Comparison of ENCODE assay signal across 17 cellular contexts in the genomic region with DNA sequence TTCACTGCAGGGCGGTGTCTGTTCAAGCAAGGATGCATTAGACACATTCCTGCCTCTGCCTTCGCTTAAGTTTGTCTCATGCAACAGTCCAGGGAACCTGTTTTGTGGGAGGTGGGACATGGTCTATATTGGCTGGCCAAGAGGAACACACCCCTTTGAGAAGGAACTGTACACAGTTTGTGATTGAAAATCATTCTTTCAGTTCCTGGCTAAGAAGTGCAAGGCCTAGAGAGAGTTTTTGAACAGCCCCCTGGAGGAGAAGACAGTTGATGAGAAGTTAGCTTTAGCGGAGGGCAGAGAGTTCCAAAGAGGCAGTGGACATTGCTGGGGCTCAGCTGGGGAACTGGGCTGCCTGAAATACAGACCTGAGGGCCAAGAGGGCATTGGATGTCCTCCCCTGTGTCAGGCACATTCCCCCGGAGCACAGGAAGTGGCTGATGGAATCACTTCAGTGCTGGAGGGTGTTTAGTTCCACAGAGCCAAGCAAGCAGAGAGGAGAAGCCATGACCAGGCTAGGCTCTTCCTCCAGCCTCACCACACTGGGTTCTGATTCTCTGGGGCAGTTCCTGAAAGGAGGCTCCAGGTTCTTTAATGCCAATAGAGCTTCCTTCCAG.
DNase-seq lines count a peak whose midpoint lies in the region; ATAC-seq and TF ChIP-seq lines count a peak whose summit lies in the region.
"Had no signal": no experiment of that assay in that cellular context is flagged by ENCODE, and none has a peak within 500 bp of the region (broad histone marks: within the 10 kb centered on the region; RNA-seq: fewer than 3 reads in every experiment).

No MANE protein-coding gene starts in this region.

- H3K27ac ChIP-seq in left ventricle myocardium inferior (replicated peaks) (peak overlapping the region; percentile 45), heart left ventricle (peak overlapping the region in 1 of 12 donors; percentile 4), MM.1S (ENCODE audit: low read length) (peak overlapping the region; percentile 70; the same call in 1 of the 2 replicates), stomach smooth muscle (ENCODE audit: low read length) (peak overlapping the region; percentile 37)
- H3K27ac ChIP-seq: left lung, neutrophil had no signal

- H3K4me1 ChIP-seq in left ventricle myocardium inferior (peaks cover 73% of the 10 kb centered on the region), heart left ventricle (peaks cover 0 to 65% (median 38%) of the 10 kb centered on the region in 12 donors), MM.1S (ENCODE audit: low read length) (peaks cover 35% of the 10 kb centered on the region), stomach smooth muscle (ENCODE audit: control insufficient read depth, insufficient read depth, low read length) (peaks cover 41% of the 10 kb centered on the region)

- DNase-seq in left ventricle myocardium inferior (no peak), heart left ventricle (no peak), MM.1S (peak; percentile 68), islet precursor cell (peak; percentile 63), NCI-H524 treated with DMSO at 0.1 percent for 48 hours (lab: John Stamatoyannopoulos, UW) (no peak), NCI-H1105 treated with DMSO at 0.1 percent for 48 hours (lab: John Stamatoyannopoulos, UW) (no peak)
- DNase-seq: activated CD4-positive, CD25-positive, alpha-beta regulatory T cell; activated T-cell treated with anti-CD3 and anti-CD28 coated beads, Interleukin-2, amount 50 U/mL, for 48 hours; DMS79; GOT3; NCI-H1048; NCI-H2029; SK-N-SH had no signal

- H3K9me3 ChIP-seq in left ventricle myocardium inferior (replicated peaks) = no peaks in the 10 kb centered on the region
- no peaks in the 10 kb centered on the region for H3K9me3 ChIP-seq in heart left ventricle
- H3K9me3 ChIP-seq in MM.1S (replicated peaks; ENCODE audit: insufficient read depth, low read length) = no peaks in the 10 kb centered on the region
- H3K9me3 ChIP-seq in stomach smooth muscle (ENCODE audit: control insufficient read depth in 2 of 2, low read length in 2 of 2) = no peaks in the 10 kb centered on the region
- H3K9me3 ChIP-seq: left lung, neutrophil, SK-N-SH had no signal

- 71 to 81% (median 78%) methylated on average over 4 of the region's 4 CpGs for WGBS in heart left ventricle, 4 donors

- H4K20me1 ChIP-seq in MM.1S (ENCODE audit: insufficient read depth, low read length) = no peaks in the 10 kb centered on the region

- H3K9me2 ChIP-seq in MM.1S (replicated peaks; ENCODE audit: insufficient read depth, low read length) = no peaks in the 10 kb centered on the region
- H3K9me2 ChIP-seq: SK-N-SH had no signal

- peak overlapping the region; percentile 23; the same call in 1 of the 2 replicates for H2AFZ ChIP-seq in MM.1S (ENCODE audit: low read length)

- no peak overlapping the region for H3K4me3 ChIP-seq in left ventricle myocardium inferior
- no peak overlapping the region for H3K4me3 ChIP-seq in heart left ventricle
- H3K4me3 ChIP-seq in MM.1S (ENCODE audit: low read length) = peak overlapping the region; percentile 12; the same call in 1 of the 2 replicates
- no peak overlapping the region for H3K4me3 ChIP-seq in stomach smooth muscle (ENCODE audit: low read length in 2 of 2)
- H3K4me3 ChIP-seq: left lung had no signal

- H3K79me2 ChIP-seq in MM.1S (ENCODE audit: low read length) = peaks cover 10% of the 10 kb centered on the region; the same call in 1 of the 2 replicates

- TF ChIP-seq POLR2A in heart left ventricle (IDR thresholded peaks at IDR 0.05) = no peak

- peaks cover 54% of the 10 kb centered on the region for H3K36me3 ChIP-seq in left ventricle myocardium inferior
- H3K36me3 ChIP-seq in heart left ventricle = peaks cover 0 to 91% (median 57%) of the 10 kb centered on the region in 9 donors
- no peaks in the 10 kb centered on the region for H3K36me3 ChIP-seq in MM.1S (replicated peaks; ENCODE audit: insufficient read depth, low read length)
- peaks cover 21 to 45% of the 10 kb centered on the region in 2 donors for H3K36me3 ChIP-seq in stomach smooth muscle (ENCODE audit: control insufficient read depth in 2 of 2, insufficient read depth in 2 of 2, low read length in 2 of 2)
- H3K36me3 ChIP-seq: neutrophil had no signal

- TF ChIP-seq CTCF in left ventricle myocardium inferior (IDR thresholded peaks at IDR 0.05; ENCODE audit: borderline replicate concordance) = no peak
- no peak for TF ChIP-seq CTCF in heart left ventricle (IDR thresholded peaks at IDR 0.05)
- peak; percentile 32 for TF ChIP-seq CTCF in MM.1S (IDR thresholded peaks at IDR 0.05; ENCODE audit: low read length)

- intact Hi-C loops in left ventricle myocardium inferior (cut with micrococcal nuclease) (no loop called here), heart left ventricle (cut with DNase I) (loop anchor here in 1 of 10 donors (5.0 kb wide), 2 partner anchors 48 to 52 kb away; no protein-coding TSS in a partner anchor)

- peak overlapping the region; percentile 8; the same call in 1 of the 2 replicates for H3K9ac ChIP-seq in MM.1S (ENCODE audit: low read length)
- H3K9ac ChIP-seq in stomach smooth muscle (ENCODE audit: low read length in 2 of 2) = no peak overlapping the region
- H3K9ac ChIP-seq: SK-N-SH had no signal

- peak overlapping the region; percentile 79 for H3K4me2 ChIP-seq in MM.1S (ENCODE audit: low read depth, low read length)
- H3K4me2 ChIP-seq: SK-N-SH had no signal

- H3K27me3 ChIP-seq in left ventricle myocardium inferior (ENCODE audit: low read depth) (no peaks in the 10 kb centered on the region), heart left ventricle (no peaks in the 10 kb centered on the region), MM.1S (replicated peaks; ENCODE audit: insufficient read depth, low read length) (no peaks in the 10 kb centered on the region), stomach smooth muscle (ENCODE audit: control insufficient read depth in 1 of 2, insufficient read depth in 2 of 2, low read length in 2 of 2) (no peaks in the 10 kb centered on the region)
- H3K27me3 ChIP-seq: left lung, neutrophil had no signal

- peaks cover 21% of the 10 kb centered on the region for H3F3A ChIP-seq in MM.1S (ENCODE audit: insufficient read depth, low read length)

- ATAC-seq in heart left ventricle (no peak), HG03457 (IDR thresholded peaks at IDR 0.05; ENCODE audit: unreplicated experiment) (no peak)
- ATAC-seq: left lung had no signal

Comparison
In these comparisons a context has a peak if more than half of its experiments do, and no peak if none do; other contexts are left out.
1. DNase-seq: peak in MM.1S (single experiment) and islet precursor cell (single experiment); none in left ventricle myocardium inferior (single experiment), heart left ventricle (0 of 5), NCI-H524 treated with DMSO at 0.1 percent for 48 hours (single experiment) and NCI-H1105 treated with DMSO at 0.1 percent for 48 hours (single experiment).